Comparison of ENCODE assay signal across 24 cellular contexts in genomic region chr2:212773808-212774339, GRCh38.
DNase-seq lines count a peak whose midpoint lies in the region; ATAC-seq, FAIRE-seq and TF ChIP-seq lines count a peak whose summit lies in the region.
"Had no signal": no experiment of that assay in that cellular context is flagged by ENCODE, and none has a peak within 500 bp of the region (broad histone marks: within the 10 kb centered on the region; RNA-seq: fewer than 3 reads in every experiment).

No MANE protein-coding gene starts in this region.

- no peak overlapping the region for H3K56ac ChIP-seq in IMR-90 (ENCODE audit: extremely low read depth, insufficient read depth, low read length)

- dilution Hi-C loops in IMR-90 (cut with HindIII; ENCODE audit: low sequenced_read_pairs, unreplicated experiment), result no loop called here

- H2BK5ac ChIP-seq in IMR-90 (ENCODE audit: low read depth, low read length, poor library complexity, severe bottlenecking) (no peak overlapping the region), neuronal stem cell (ENCODE audit: low read length) (no peak overlapping the region)

- FAIRE-seq in GM18507 (lab: Jason Lieb, UNC), result peak; percentile 49
- FAIRE-seq: GM12878, HTR-8/SVneo had no signal

- no peak overlapping the region for H3K27ac ChIP-seq in IMR-90 (ENCODE audit: insufficient read depth, low read length)
- no peak overlapping the region for H3K27ac ChIP-seq in neuronal stem cell (replicated peaks; ENCODE audit: low read length)

- no peak overlapping the region for H3K4me2 ChIP-seq in IMR-90 (ENCODE audit: low read depth, low read length)
- no peak overlapping the region for H3K4me2 ChIP-seq in neuronal stem cell (ENCODE audit: insufficient read depth, low read length, poor library complexity, severe bottlenecking)

- no peak overlapping the region for H2AK9ac ChIP-seq in IMR-90 (replicated peaks; ENCODE audit: low read depth, low read length, poor library complexity)

- intact Hi-C loops in IMR-90 (cut with micrococcal nuclease), result loop anchor here (10.0 kb wide), 2 partner anchors 179 to 201 kb away; no protein-coding TSS in a partner anchor

- CTCF ChIA-PET in IMR-90 (lab: Yijun Ruan, JAX), result interaction anchor here (1.0 to 1.5 kb wide), 2 partner anchors 74 to 87 kb away, joined by 3 read pairs; no protein-coding TSS in a partner anchor

- H3K4me3 ChIP-seq in IMR-90 (ENCODE audit: insufficient read depth, low read depth, low read length), result no peak overlapping the region
- H3K4me3 ChIP-seq in neuronal stem cell (ENCODE audit: low read length in 2 of 2), result no peak overlapping the region
- H3K4me3 ChIP-seq: GM12878 had no signal

- no peaks in the 10 kb centered on the region for H3K27me3 ChIP-seq in IMR-90 (ENCODE audit: control insufficient read depth, insufficient read depth, low read length)
- no peaks in the 10 kb centered on the region for H3K27me3 ChIP-seq in neuronal stem cell (ENCODE audit: control insufficient read depth in 3 of 3, insufficient read depth in 3 of 3, low read depth in 1 of 3, low read length in 3 of 3)
- H3K27me3 ChIP-seq: BE2C had no signal

- H2BK12ac ChIP-seq in neuronal stem cell (ENCODE audit: low read length), result no peak overlapping the region

- no peak for TF ChIP-seq RAD21 in IMR-90 (IDR thresholded peaks at IDR 0.05; ENCODE audit: low read length)

- ATAC-seq in HG02610 (IDR thresholded peaks at IDR 0.05; ENCODE audit: unreplicated experiment) (peak; percentile 71), IMR-90 (ENCODE audit: low read depth) (no peak), GM18511 (IDR thresholded peaks at IDR 0.05; ENCODE audit: unreplicated experiment) (no peak)
- ATAC-seq: GM12878, HCT116 had no signal

- H4K91ac ChIP-seq in IMR-90 (ENCODE audit: insufficient read depth, low read depth, low read length) (no peak overlapping the region), neuronal stem cell (ENCODE audit: low read depth, low read length, poor library complexity) (no peak overlapping the region)

- H3K9me3 ChIP-seq in IMR-90 (ENCODE audit: control insufficient read depth, insufficient read depth, low read length) (no peaks in the 10 kb centered on the region), neuronal stem cell (replicated peaks in 1 of 2; ENCODE audit: control insufficient read depth in 2 of 2, insufficient read depth in 1 of 2, low read depth in 1 of 2, low read length in 2 of 2) (no peaks in the 10 kb centered on the region)
- H3K9me3 ChIP-seq: BE2C had no signal

- H2AFZ ChIP-seq in IMR-90 (replicated peaks; ENCODE audit: low read length, poor library complexity), result no peak overlapping the region
- peak overlapping the region; percentile 24 for H2AFZ ChIP-seq in neuronal stem cell (ENCODE audit: low read length)

- H2BK15ac ChIP-seq in IMR-90 (ENCODE audit: low read depth, low read length), result no peak overlapping the region
- no peak overlapping the region for H2BK15ac ChIP-seq in neuronal stem cell (ENCODE audit: low read length)

- no peak overlapping the region for H3K23ac ChIP-seq in IMR-90 (ENCODE audit: low read depth, low read length)
- H3K23ac ChIP-seq in neuronal stem cell (ENCODE audit: low read depth, low read length, poor library complexity), result no peak overlapping the region

- WGBS in IMR-90 (ENCODE audit: extremely low coverage in 2 of 2, insufficient read length in 1 of 2), 2 experiments, result no CpG with 5 or more reads among the region's 1 CpG
- no CpG with 5 or more reads among the region's 1 CpG for whole genome bisulfite sequencing in neuronal stem cell (ENCODE audit: extremely low coverage in 2 of 2, insufficient read length in 2 of 2, insufficient replicate concordance in 1 of 2), 2 donors

- H3K18ac ChIP-seq in IMR-90 (ENCODE audit: low read depth, low read length) (no peak overlapping the region), neuronal stem cell (ENCODE audit: low read length) (no peak overlapping the region)

- no peak overlapping the region for H3K14ac ChIP-seq in IMR-90 (replicated peaks; ENCODE audit: low read depth, low read length)
- no peak overlapping the region for H3K14ac ChIP-seq in neuronal stem cell (ENCODE audit: low read length)

- H2BK20ac ChIP-seq in IMR-90 (ENCODE audit: low read depth, low read length), result no peak overlapping the region

- H2BK120ac ChIP-seq in IMR-90 (ENCODE audit: low read depth, low read length) (no peak overlapping the region), neuronal stem cell (ENCODE audit: low read depth, low read length) (no peak overlapping the region)

- H2AK5ac ChIP-seq in IMR-90 (ENCODE audit: low read depth, low read length) (no peak overlapping the region), neuronal stem cell (ENCODE audit: low read depth, low read length) (no peak overlapping the region)

- H4K8ac ChIP-seq in IMR-90 (ENCODE audit: low read depth in 2 of 2, low read length in 2 of 2) (no peak overlapping the region), neuronal stem cell (ENCODE audit: low read depth, low read length) (no peak overlapping the region)

- no peak overlapping the region for H4K5ac ChIP-seq in IMR-90 (ENCODE audit: low read depth, low read length)

- POLR2A ChIA-PET in IMR-90 (lab: Charles Lee; ENCODE audit: unreplicated experiment), result no interaction called here

- BruUV-seq in IMR-90 (replicated peaks; lab: Mats Ljungman, UMichigan), result no TSS peak

- no peaks in the 10 kb centered on the region for H3K9me1 ChIP-seq in IMR-90 (ENCODE audit: insufficient read depth, low read length)

- H3K4ac ChIP-seq in IMR-90 (ENCODE audit: low read depth, low read length) (no peak overlapping the region), neuronal stem cell (ENCODE audit: low read length) (no peak overlapping the region)

- no peak for DNase-seq in GM18507 (ENCODE audit: extremely low spot score, insufficient read length, low read depth)
- DNase-seq in IMR-90, result no peak
- no peak for DNase-seq in neuronal stem cell (ENCODE audit: low spot score)
- no peak for DNase-seq in NCI-H2107 (lab: John Stamatoyannopoulos, UW)
- no peak for DNase-seq in NCI-H226
- DNase-seq: ACHN; BE2C; C1 segment of cervical spinal cord; CD4-positive, CD25-positive, alpha-beta regulatory T cell; CD8-positive, alpha-beta memory T cell; COR-L47; DMS 273 treated with DMSO at 0.1 percent for 48 hours; DMS53; DND-41; EL; GOT3; H7; HFFc6; KG1 had no signal

- no peak overlapping the region for H3K9ac ChIP-seq in IMR-90 (ENCODE audit: low read depth, low read length)
- no peak overlapping the region for H3K9ac ChIP-seq in neuronal stem cell (ENCODE audit: low read depth, low read length, poor library complexity)

- no peak for TF ChIP-seq CTCF in IMR-90 (conservative IDR thresholded peaks at IDR 0.05; ENCODE audit: low read depth, low read length)

- H3K36me3 ChIP-seq in IMR-90 (ENCODE audit: control insufficient read depth, insufficient read depth, low read length), result no peaks in the 10 kb centered on the region
- no peaks in the 10 kb centered on the region for H3K36me3 ChIP-seq in neuronal stem cell (replicated peaks in 1 of 2; ENCODE audit: control insufficient read depth in 2 of 2, insufficient read depth in 2 of 2, low read length in 2 of 2)
- H3K36me3 ChIP-seq: BE2C had no signal

- TF ChIP-seq POLR2A in IMR-90 (IDR thresholded peaks at IDR 0.05; ENCODE audit: low read depth, low read length), result no peak

- no peaks in the 10 kb centered on the region for H3K4me1 ChIP-seq in IMR-90 (ENCODE audit: control insufficient read depth, insufficient read depth, low read length)
- H3K4me1 ChIP-seq in neuronal stem cell (ENCODE audit: control insufficient read depth in 2 of 2, insufficient read depth in 1 of 2, low read depth in 1 of 2, low read length in 2 of 2), result peaks cover 2 to 3% of the 10 kb centered on the region in 2 donors
- H3K4me1 ChIP-seq: BE2C had no signal

- H4K20me1 ChIP-seq in IMR-90 (ENCODE audit: insufficient read depth, low read length), result no peaks in the 10 kb centered on the region

- no peaks in the 10 kb centered on the region for H3K79me1 ChIP-seq in IMR-90 (ENCODE audit: low read depth in 1 of 2, low read length in 2 of 2)
- H3K79me1 ChIP-seq in neuronal stem cell (ENCODE audit: low read depth, low read length), result no peaks in the 10 kb centered on the region

- in situ Hi-C loops in IMR-90 (cut with MboI; ENCODE audit: low sequenced_read_pairs), result loop anchor here (10.0 kb wide), 3 partner anchors 89 to 381 kb away; partner anchors contain the start of gene IKZF2

TF ChIP-seq in IMR-90, 13 proteins besides CTCF, POLR2A, EP300 and RAD21:
- TF ChIP-seq NFE2L2 (IDR thresholded peaks at IDR 0.05; ENCODE audit: low read depth, low read length), result no peak
- TF ChIP-seq CEBPB (IDR thresholded peaks at IDR 0.05; ENCODE audit: low read depth, low read length), result no peak
- no peak for TF ChIP-seq FOS (IDR thresholded peaks at IDR 0.05; ENCODE audit: low read depth, low read length)
- TF ChIP-seq MAZ (IDR thresholded peaks at IDR 0.05; ENCODE audit: borderline replicate concordance, low read depth, low read length), result no peak
- no peak for TF ChIP-seq BHLHE40 (IDR thresholded peaks at IDR 0.05; ENCODE audit: low read depth, low read length)
- TF ChIP-seq RCOR1 (IDR thresholded peaks at IDR 0.05; ENCODE audit: insufficient replicate concordance, low read length), result no peak
- no peak for TF ChIP-seq MXI1 (IDR thresholded peaks at IDR 0.05; ENCODE audit: borderline replicate concordance, low read depth, low read length)
- peak; percentile 77 for TF ChIP-seq MAFK (IDR thresholded peaks at IDR 0.05; ENCODE audit: low read depth, low read length)
